In the genomic region with DNA sequence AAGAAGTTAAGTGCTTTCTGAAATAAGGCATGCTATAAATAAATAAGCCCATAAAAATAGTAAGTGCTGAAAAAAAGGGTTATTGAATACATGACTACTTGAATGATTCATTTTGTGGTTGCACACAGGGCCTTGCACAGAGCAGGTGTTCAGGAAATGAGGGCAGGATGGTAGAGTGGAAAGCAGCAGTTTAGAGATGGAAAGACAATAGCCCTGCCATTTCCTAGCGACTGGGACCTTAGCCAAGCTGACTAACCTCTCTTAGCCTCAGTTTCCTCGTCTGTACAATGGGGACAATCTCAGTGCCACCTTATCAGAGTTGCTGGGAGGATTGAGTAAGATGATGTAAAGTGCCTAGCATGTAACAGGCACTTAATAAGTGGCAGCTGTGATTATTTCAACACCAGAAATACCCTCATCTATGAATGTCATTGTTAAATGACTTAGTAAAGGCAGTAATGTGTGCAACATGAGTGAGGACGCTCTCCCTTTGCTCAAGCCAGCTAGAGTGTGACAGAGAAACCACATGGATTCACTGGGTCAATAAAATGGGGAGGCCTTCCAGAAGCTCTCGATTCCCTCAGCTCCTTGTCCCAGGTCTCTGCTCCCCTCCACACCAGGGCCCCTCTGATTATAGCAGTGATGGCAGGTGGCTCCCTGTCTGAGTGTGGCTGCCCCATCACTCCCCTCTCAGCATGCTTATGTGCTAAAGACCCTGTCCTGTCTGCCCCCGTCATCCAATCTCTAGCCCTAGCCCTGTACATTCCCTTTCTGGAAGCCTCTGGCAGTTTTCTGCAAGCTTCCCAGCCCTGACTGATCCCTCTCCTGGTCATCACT, we compare ENCODE assay signal across 9 cellular contexts. TPM values are rescaled to one million over a fixed set of nuclear protein-coding genes. Genes with fewer than 3 reads are reported as not detected.
A peak's percentile ranks its signal among the peaks of the same experiment; 100 is the strongest.
DNase-seq lines count a peak whose midpoint lies in the region; ATAC-seq and TF ChIP-seq lines count a peak whose summit lies in the region.
"Had no signal": no experiment of that assay in that cellular context is flagged by ENCODE, and none has a peak within 500 bp of the region (broad histone marks: within the 10 kb centered on the region; RNA-seq: fewer than 3 reads in every experiment).

No MANE protein-coding gene starts in this region.

- TSS peak; percentile 98 for BruUV-seq in OCI-LY7 (replicated peaks; lab: Mats Ljungman, UMichigan)

- H3K4me3 Mint-ChIP-seq in CD4-positive, alpha-beta T cell: peak overlapping the region; percentile 28

- H3K27ac ChIP-seq in CD4-positive, alpha-beta T cell (ENCODE audit: low read depth, low read length): peak overlapping the region; percentile 88
- H3K27ac ChIP-seq in OCI-LY7 (ENCODE audit: low read depth, low read length, poor library complexity, severe bottlenecking) (peak overlapping the region; percentile 98), lower lobe of right lung (peak overlapping the region; percentile 19)

- H3K79me2 ChIP-seq in OCI-LY7 (ENCODE audit: insufficient read depth, low read depth, low read length): no peaks in the 10 kb centered on the region

- H3K4me1 ChIP-seq in OCI-LY7 (ENCODE audit: insufficient read depth, low read length, poor library complexity, severe bottlenecking) (peaks cover 95% of the 10 kb centered on the region), lower lobe of right lung (peaks cover 31% of the 10 kb centered on the region)

- CTCF ChIA-PET in CD4-positive, alpha-beta T cell (lab: Charles Lee): interaction anchor here (1.0 to 4.1 kb wide), 5 partner anchors 8 to 28 kb away, joined by 3 to 23 read pairs (median 4); a partner anchor contains a TSS
- CTCF ChIA-PET in OCI-LY7 (lab: Charles Lee; ENCODE audit: unreplicated experiment): interaction anchor here (0.5 to 3.4 kb wide), 4 partner anchors 9 to 43 kb away, joined by 3 to 15 read pairs (median 4); no protein-coding TSS in a partner anchor

- H3K4me1 Mint-ChIP-seq in CD4-positive, alpha-beta T cell (ENCODE audit: low read depth): peaks cover 77% of the 10 kb centered on the region

- H2AFZ ChIP-seq in OCI-LY7 (ENCODE audit: low read length): peak overlapping the region; percentile 19; the same call in 1 of the 2 replicates

- POLR2A ChIA-PET in CD4-positive, alpha-beta T cell (lab: Charles Lee): interaction anchor here (1.1 to 36.2 kb wide), 8 partner anchors 9 to 240 kb away, joined by 4 to 1343 read pairs (median 57); a partner anchor contains a TSS
- POLR2A ChIA-PET in OCI-LY7 (lab: Charles Lee): interaction anchor here (0.5 to 16.9 kb wide), 7 partner anchors 9 to 1050 kb away, joined by 3 to 372 read pairs (median 10); a partner anchor contains a TSS

- H3K27me3 ChIP-seq in CD4-positive, alpha-beta T cell (ENCODE audit: control insufficient read depth, insufficient read depth, low read length): no peaks in the 10 kb centered on the region
- peaks cover 3% of the 10 kb centered on the region for H3K27me3 ChIP-seq in lower lobe of right lung (ENCODE audit: low read depth)

- peak overlapping the region; percentile 98 for H3K27ac Mint-ChIP-seq in CD4-positive, alpha-beta T cell

- H3K9me3 ChIP-seq in CD4-positive, alpha-beta T cell (ENCODE audit: control insufficient read depth, low read length): no peaks in the 10 kb centered on the region
- H3K9me3 ChIP-seq in OCI-LY7 (ENCODE audit: low read length): no peaks in the 10 kb centered on the region
- H3K9me3 ChIP-seq in lower lobe of right lung: no peaks in the 10 kb centered on the region

- H3K36me3 ChIP-seq in OCI-LY7 (ENCODE audit: insufficient read depth, low read length) (no peaks in the 10 kb centered on the region), lower lobe of right lung (no peaks in the 10 kb centered on the region)

- H4K20me1 ChIP-seq in OCI-LY7 (ENCODE audit: insufficient read depth, low read length): no peaks in the 10 kb centered on the region

- peaks cover 8% of the 10 kb centered on the region for H3K36me3 Mint-ChIP-seq in CD4-positive, alpha-beta T cell (ENCODE audit: low read depth)

- no peaks in the 10 kb centered on the region for H3K9me2 ChIP-seq in OCI-LY7 (ENCODE audit: insufficient read depth, low read length)

- H3K27me3 Mint-ChIP-seq in CD4-positive, alpha-beta T cell: no peaks in the 10 kb centered on the region

- peak in 9 of 10 experiments; percentile 50 to 68 (median 55) for DNase-seq in CD4-positive, alpha-beta T cell
- peak; percentile 97 for DNase-seq in OCI-LY7 (ENCODE audit: low spot score)
- DNase-seq in activated naive CD4-positive, alpha-beta T cell treated with Interleukin-2 at 50 U/mL for 16 hours: peak; percentile 59
- DNase-seq in lower lobe of right lung: no peak
- no peak for DNase-seq in posterior cingulate gyrus
- DNase-seq in nucleus accumbens (lab: John Stamatoyannopoulos, UW): no peak

- intact Hi-C loops in CD4-positive, alpha-beta T cell (cut with DNase I, micrococcal nuclease): loop anchor here (1.0 to 5.0 kb wide), 3 partner anchors 16 to 34 kb away; a partner anchor contains a TSS
- intact Hi-C loops in OCI-LY7 (cut with micrococcal nuclease; ENCODE audit: unreplicated experiment): loop anchor here (1.0 to 5.0 kb wide), 4 partner anchors 17 to 179 kb away; a partner anchor contains a TSS
- intact Hi-C loops in lower lobe of right lung (cut with DNase I): no loop called here
- intact Hi-C loops in posterior cingulate gyrus (cut with DNase I): no loop called here

- H3K4me3 ChIP-seq in OCI-LY7 (ENCODE audit: low read depth, low read length, poor library complexity, severe bottlenecking): peak overlapping the region; percentile 7
- H3K4me3 ChIP-seq in lower lobe of right lung: no peak overlapping the region

- TF ChIP-seq CTCF in CD4-positive, alpha-beta T cell (IDR thresholded peaks at IDR 0.05): no peak
- no peak for TF ChIP-seq CTCF in OCI-LY7 (conservative IDR thresholded peaks at IDR 0.05; ENCODE audit: low read length)
- no peak for TF ChIP-seq CTCF in lower lobe of right lung (IDR thresholded peaks at IDR 0.05)

- peak; percentile 55 for ATAC-seq in CD4-positive, alpha-beta T cell (ENCODE audit: poor library complexity)
- ATAC-seq in GM19351 (IDR thresholded peaks at IDR 0.05; ENCODE audit: unreplicated experiment) (peak; percentile 62), HG03342 (IDR thresholded peaks at IDR 0.05; ENCODE audit: unreplicated experiment) (peak; percentile 70), lower lobe of right lung (no peak)
- ATAC-seq: HCT116 had no signal

- H3K4me2 ChIP-seq in OCI-LY7 (ENCODE audit: low read length): peak overlapping the region; percentile 69

- no peaks in the 10 kb centered on the region for H3K9me3 Mint-ChIP-seq in CD4-positive, alpha-beta T cell

RNA-seq across cellular contexts. Expression of a gene that starts 16.0 kb away (rescaled TPM):
- total RNA-seq in CD4-positive, alpha-beta T cell: 10 to 100 TPM; 60.3 to 63.0 TPM
- total RNA-seq in OCI-LY7 (2014; rRNA removed; shearing (Covaris generic)): 102 and 108 TPM in 2 replicates
- 211 and 214 TPM in 2 replicates for total RNA-seq in OCI-LY7 (2022)
- 24.4 TPM for total RNA-seq in lower lobe of right lung

RNA-seq across cellular contexts. Expression of a gene that starts 33.6 kb away (rescaled TPM):
- total RNA-seq in CD4-positive, alpha-beta T cell: 10 to 100 TPM; 60.3 to 61.7 TPM
- 23.7 and 24.2 TPM in 2 replicates for total RNA-seq in OCI-LY7 (2014; rRNA removed; shearing (Covaris generic))
- total RNA-seq in OCI-LY7 (2022) (40.3 and 50.5 TPM in 2 replicates), lower lobe of right lung (5.8 TPM)

RNA-seq across cellular contexts. Expression of a gene that starts 50.2 kb away (rescaled TPM):
- 10 to 100 TPM; 35.4 to 44.3 TPM for total RNA-seq in CD4-positive, alpha-beta T cell
- 10.0 and 12.0 TPM in 2 replicates for total RNA-seq in OCI-LY7 (2014; rRNA removed; shearing (Covaris generic))
- total RNA-seq in OCI-LY7 (2022) (33.3 and 36.8 TPM in 2 replicates), lower lobe of right lung (34.1 TPM)

Comparison
In these comparisons a context has a peak if more than half of its experiments do, and no peak if none do; other contexts are left out.
1. ATAC-seq: peak in CD4-positive, alpha-beta T cell (single experiment), GM19351 (single experiment) and HG03342 (single experiment); none in lower lobe of right lung (0 of 2).
2. DNase-seq: peak in CD4-positive, alpha-beta T cell (9 of 10), OCI-LY7 (single experiment) and activated naive CD4-positive, alpha-beta T cell treated with Interleukin-2 at 50 U/mL for 16 hours (single experiment); none in lower lobe of right lung (single experiment), posterior cingulate gyrus (0 of 10) and nucleus accumbens (0 of 56).
3. H3K27ac ChIP-seq: peak in every context shown above with its lines; median percentile 98 in OCI-LY7; 88 in CD4-positive, alpha-beta T cell; 19 in lower lobe of right lung.
4. intact Hi-C loops: an anchor here in CD4-positive, alpha-beta T cell (1.0 to 5.0 kb wide) and OCI-LY7 (1.0 to 5.0 kb wide); none called in lower lobe of right lung and posterior cingulate gyrus.